ENCODE assay signal across 1 cellular context in genomic region chr21:41630917-41631316, GRCh38.
TF ChIP-seq lines count a peak whose summit lies in the region.

No MANE protein-coding gene starts in this region.

TF ChIP-seq in SK-N-SH, 30 proteins besides CTCF, POLR2A, EP300 and RAD21:
- TF ChIP-seq GABPA (IDR thresholded peaks at IDR 0.05; ENCODE audit: low read depth) (no peak), MXI1 (IDR thresholded peaks at IDR 0.05; ENCODE audit: low read depth, low read length) (no peak), GATA2 (CRISPR knock-in tag; IDR thresholded peaks at IDR 0.05) (no peak), RFX5 (IDR thresholded peaks at IDR 0.05; ENCODE audit: low read length) (no peak), ELF1 (IDR thresholded peaks at IDR 0.05) (no peak), POLR2AphosphoS5 (IDR thresholded peaks at IDR 0.05; ENCODE audit: low read depth, low read length) (no peak), YY1 (IDR thresholded peaks at IDR 0.05; ENCODE audit: low read depth) (no peak), JUND (IDR thresholded peaks at IDR 0.05) (no peak), MEF2A (IDR thresholded peaks at IDR 0.05; ENCODE audit: borderline replicate concordance, low read depth) (no peak), NRF1 (IDR thresholded peaks at IDR 0.05; ENCODE audit: low read depth, low read length) (no peak), FOXJ3 (CRISPR knock-in tag; IDR thresholded peaks at IDR 0.05) (no peak), ZBTB33 (IDR thresholded peaks at IDR 0.05; ENCODE audit: borderline replicate concordance, low read depth) (no peak), SIN3A (IDR thresholded peaks at IDR 0.05; ENCODE audit: borderline replicate concordance, low read depth, low read length) (no peak), TAF1 (IDR thresholded peaks at IDR 0.05; ENCODE audit: borderline replicate concordance, low read depth, low read length) (no peak)
- TF ChIP-seq, protein P1, sequence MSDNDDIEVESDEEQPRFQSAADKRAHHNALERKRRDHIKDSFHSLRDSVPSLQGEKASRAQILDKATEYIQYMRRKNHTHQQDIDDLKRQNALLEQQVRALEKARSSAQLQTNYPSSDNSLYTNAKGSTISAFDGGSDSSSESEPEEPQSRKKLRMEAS (IDR thresholded peaks at IDR 0.05; ENCODE audit: low read depth): no peak
- TF ChIP-seq, protein P2, sequence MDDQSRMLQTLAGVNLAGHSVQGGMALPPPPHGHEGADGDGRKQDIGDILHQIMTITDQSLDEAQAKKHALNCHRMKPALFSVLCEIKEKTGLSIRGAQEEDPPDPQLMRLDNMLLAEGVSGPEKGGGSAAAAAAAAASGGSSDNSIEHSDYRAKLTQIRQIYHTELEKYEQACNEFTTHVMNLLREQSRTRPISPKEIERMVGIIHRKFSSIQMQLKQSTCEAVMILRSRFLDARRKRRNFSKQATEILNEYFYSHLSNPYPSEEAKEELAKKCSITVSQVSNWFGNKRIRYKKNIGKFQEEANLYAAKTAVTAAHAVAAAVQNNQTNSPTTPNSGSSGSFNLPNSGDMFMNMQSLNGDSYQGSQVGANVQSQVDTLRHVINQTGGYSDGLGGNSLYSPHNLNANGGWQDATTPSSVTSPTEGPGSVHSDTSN (IDR thresholded peaks at IDR 0.05): no peak
